9 cellular contexts compared by ENCODE assay signal in genomic region chr1:2557146-2558029, GRCh38. TPM values are rescaled to one million over a fixed set of nuclear protein-coding genes. Genes with fewer than 3 reads are reported as not detected.
DNase-seq lines count a peak whose midpoint lies in the region; ATAC-seq and TF ChIP-seq lines count a peak whose summit lies in the region.
"Had no signal": no experiment of that assay in that cellular context is flagged by ENCODE, and none has a peak within 500 bp of the region (broad histone marks: within the 10 kb centered on the region; RNA-seq: fewer than 3 reads in every experiment).

No MANE protein-coding gene starts in this region.

- TF ChIP-seq CTCF in cardiac fibroblast (IDR thresholded peaks at IDR 0.05; ENCODE audit: low read depth, low read length) (no peak), vagina (IDR thresholded peaks at IDR 0.05) (no peak)

- H3K4me3 ChIP-seq in right cardiac atrium (ENCODE audit: low read length) (peak overlapping the region; percentile 54), cardiac fibroblast (replicated peaks in 1 of 2; ENCODE audit: low read depth in 2 of 2, low read length in 2 of 2) (peak overlapping the region; percentile 46 to 61), muscle layer of colon (ENCODE audit: low read depth in 1 of 2, low read length in 2 of 2) (peak overlapping the region; percentile 52 to 96), vagina (peak overlapping the region; percentile 61 to 64)

- H3K4me1 ChIP-seq in right cardiac atrium (ENCODE audit: control insufficient read depth, insufficient read depth, low read length): peaks cover 3% of the 10 kb centered on the region
- H3K4me1 ChIP-seq in muscle layer of colon (ENCODE audit: insufficient read depth, low read length): peaks cover 26% of the 10 kb centered on the region
- H3K4me1 ChIP-seq in vagina: peaks cover 56% of the 10 kb centered on the region

- peak overlapping the region; percentile 14 for H3K27ac ChIP-seq in right cardiac atrium (ENCODE audit: low read length)
- H3K27ac ChIP-seq in muscle layer of colon (ENCODE audit: low read depth, low read length): peak overlapping the region; percentile 90
- peak overlapping the region; percentile 96 for H3K27ac ChIP-seq in vagina

- DNase-seq in right cardiac atrium (peak; percentile 54 to 79 (median 73)), cardiac septum (ENCODE audit: low spot score) (no peak), cardiac fibroblast (ENCODE audit: low read depth in 2 of 2) (no peak), vagina (ENCODE audit: extremely low spot score in 2 of 2) (no peak), NCI-H1092 (lab: John Stamatoyannopoulos, UW) (no peak), HK-2 (ENCODE audit: unreplicated experiment) (no peak)
- DNase-seq: NCI-H526 treated with DMSO at 0.1 percent for 48 hours had no signal

- peak overlapping the region; percentile 65 for H3K9ac ChIP-seq in muscle layer of colon (ENCODE audit: low read length)

- WGBS in right cardiac atrium: 62% methylated on average over 21 of the region's 21 CpGs

- H3K36me3 ChIP-seq in muscle layer of colon (ENCODE audit: insufficient read depth, low read length): peaks cover 9% of the 10 kb centered on the region
- H3K36me3 ChIP-seq in vagina: peaks cover 0 to 23% of the 10 kb centered on the region in 2 donors

- TF ChIP-seq POLR2A in vagina (IDR thresholded peaks at IDR 0.05): no peak

- H3K27me3 ChIP-seq in right cardiac atrium (ENCODE audit: control insufficient read depth, insufficient read depth) (no peaks in the 10 kb centered on the region), muscle layer of colon (ENCODE audit: control insufficient read depth in 1 of 2, insufficient read depth in 2 of 2, low read length in 2 of 2) (no peaks in the 10 kb centered on the region), vagina (no peaks in the 10 kb centered on the region)

- no peaks in the 10 kb centered on the region for H3K9me3 ChIP-seq in right cardiac atrium (ENCODE audit: control insufficient read depth, low read length)
- H3K9me3 ChIP-seq in muscle layer of colon (ENCODE audit: low read length): no peaks in the 10 kb centered on the region
- H3K9me3 ChIP-seq in vagina: no peaks in the 10 kb centered on the region

- ATAC-seq in right cardiac atrium: peak; percentile 1 to 42
- no peak for ATAC-seq in GM18907 (IDR thresholded peaks at IDR 0.05; ENCODE audit: unreplicated experiment)

- intact Hi-C loops in right cardiac atrium (cut with DNase I) (no loop called here), cardiac septum (cut with DNase I) (no loop called here), vagina (cut with DNase I) (no loop called here)

RNA-seq across cellular contexts. Expression of gene TNFRSF14, which starts 1.2 kb away (rescaled TPM):
- total RNA-seq in right cardiac atrium: 10 to 100 TPM; 17.6 to 25.5 (median 21.8) TPM
- polyA plus RNA-seq in right cardiac atrium: 27.6 TPM
- total RNA-seq in cardiac septum: 13.8 TPM
- total RNA-seq in vagina: 49.6 TPM

RNA-seq across cellular contexts. Expression of gene HES5, which starts 27.3 kb away (rescaled TPM):
- total RNA-seq in right cardiac atrium: 1 to 10 TPM in 2 of 4 donors, under 1 TPM in 2; 0.61 to 1.8 (median 1.2) TPM
- 0.52 TPM for polyA plus RNA-seq in right cardiac atrium
- total RNA-seq in cardiac septum: 2.0 TPM
- total RNA-seq in vagina: not detected

RNA-seq across cellular contexts. Expression of gene PRXL2B, which starts 29.2 kb away (rescaled TPM):
- total RNA-seq in right cardiac atrium (10 to 100 TPM in 2 of 4 donors, 1 to 10 TPM in 2; 8.0 to 11.8 (median 10.4) TPM), cardiac septum (3.4 TPM), vagina (16.2 TPM)
- polyA plus RNA-seq in right cardiac atrium: 9.3 TPM

RNA-seq across cellular contexts. Expression of gene PANK4, which starts 31.0 kb away (rescaled TPM):
- total RNA-seq in right cardiac atrium: 10 to 100 TPM; 35.2 to 51.3 (median 45.1) TPM
- 38.7 TPM for polyA plus RNA-seq in right cardiac atrium
- 37.1 TPM for total RNA-seq in cardiac septum
- 39.5 TPM for total RNA-seq in vagina

Comparison
In these comparisons a context has a peak if more than half of its experiments do, and no peak if none do; other contexts are left out.
1. DNase-seq: peak in right cardiac atrium (3 of 3); none in cardiac septum (single experiment), cardiac fibroblast (0 of 2), vagina (0 of 2), NCI-H1092 (single experiment) and HK-2 (single experiment).
2. H3K27ac ChIP-seq: peak in every context shown above with its lines; median percentile 96 in vagina; 90 in muscle layer of colon; 14 in right cardiac atrium.
3. Peak in every context shown above with its lines, with median percentiles within 50 percentile points of each other: H3K4me3 ChIP-seq.